In genomic region chr19:18542936-18543813, GRCh38 we compare ENCODE assay signal across 8 cellular contexts. TPM values are rescaled to one million over a fixed set of nuclear protein-coding genes. Genes with fewer than 3 reads are reported as not detected.
DNase-seq lines count a peak whose midpoint lies in the region; ATAC-seq, FAIRE-seq and TF ChIP-seq lines count a peak whose summit lies in the region.

FKBP8 (minus strand) TSS chr19:18543573; CDS start chr19:18541970, 1,603 bp downstream.

- H3K9me3 Mint-ChIP-seq in activated CD4-positive, alpha-beta T cell treated with anti-CD3 and anti-CD28 coated beads, Interleukin-2, amount 10 ng/mL, durations not matched to agents 7 days and 5 days: no peaks in the 10 kb centered on the region

- CTCF ChIA-PET in activated CD4-positive, alpha-beta T cell treated with anti-CD3 and anti-CD28 coated beads, Interleukin-2, amount 10 ng/mL, durations not matched to agents 7 days and 5 days (lab: Charles Lee): interaction anchor here (1.1 to 2.1 kb wide), 9 partner anchors 14 to 87 kb away, joined by 3 to 8 read pairs (median 6); partner anchors contain the start of genes REX1BD and UBA52

- H3K27me3 ChIP-seq in colonic mucosa: no peaks in the 10 kb centered on the region

- peak; percentile 71 for FAIRE-seq in GM19239 (lab: Jason Lieb, UNC)

- peak within 1 kb of the TSS; percentile 99 for H3K27ac Mint-ChIP-seq in activated CD4-positive, alpha-beta T cell treated with anti-CD3 and anti-CD28 coated beads, Interleukin-2, amount 10 ng/mL, durations not matched to agents 7 days and 5 days

- no peaks in the 10 kb centered on the region for H3K36me3 ChIP-seq in colonic mucosa

- intact Hi-C loops in colonic mucosa (cut with DNase I): no loop called here

- H3K27me3 Mint-ChIP-seq in activated CD4-positive, alpha-beta T cell treated with anti-CD3 and anti-CD28 coated beads, Interleukin-2, amount 10 ng/mL, durations not matched to agents 7 days and 5 days: no peaks in the 10 kb centered on the region

- H3K4me1 ChIP-seq in colonic mucosa: no peaks in the 10 kb centered on the region

- H3K36me3 Mint-ChIP-seq in activated CD4-positive, alpha-beta T cell treated with anti-CD3 and anti-CD28 coated beads, Interleukin-2, amount 10 ng/mL, durations not matched to agents 7 days and 5 days (ENCODE audit: low read depth): peaks cover 14% of the 10 kb centered on the region

- peak within 1 kb of the TSS; percentile 91 for H3K4me3 Mint-ChIP-seq in activated CD4-positive, alpha-beta T cell treated with anti-CD3 and anti-CD28 coated beads, Interleukin-2, amount 10 ng/mL, durations not matched to agents 7 days and 5 days

- POLR2A ChIA-PET in activated CD4-positive, alpha-beta T cell treated with anti-CD3 and anti-CD28 coated beads, Interleukin-2, amount 10 ng/mL, durations not matched to agents 7 days and 5 days (lab: Charles Lee): interaction anchor here (1.5 kb wide), 1 partner anchor 46 kb away, joined by 3 read pairs; no protein-coding TSS in a partner anchor

- TF ChIP-seq CTCF in AG10803 (conservative IDR thresholded peaks at IDR 0.05; ENCODE audit: low read length) (no peak), colonic mucosa (IDR thresholded peaks at IDR 0.05) (no peak)

- no peaks in the 10 kb centered on the region for H3K9me3 ChIP-seq in colonic mucosa

- H3K4me1 Mint-ChIP-seq in activated CD4-positive, alpha-beta T cell treated with anti-CD3 and anti-CD28 coated beads, Interleukin-2, amount 10 ng/mL, durations not matched to agents 7 days and 5 days: peaks cover 30% of the 10 kb centered on the region

- peak; percentile 92 for ATAC-seq in HG03442 (IDR thresholded peaks at IDR 0.05; ENCODE audit: unreplicated experiment)

- H3K9ac ChIP-seq in colonic mucosa (ENCODE audit: low read depth in 2 of 2, low read length in 2 of 2): peak within 1 kb of the TSS; percentile 71 to 95

- peak; percentile 85 for DNase-seq in AG10803 (ENCODE audit: low read depth)
- DNase-seq in GM19239 (ENCODE audit: insufficient read length, low spot score): peak; percentile 99
- DNase-seq in NCI-H526 (lab: John Stamatoyannopoulos, UW): peak; percentile 55 to 91
- peak; percentile 97 for DNase-seq in activated CD4-positive, alpha-beta T cell treated with anti-CD3 and anti-CD28 coated beads, Interleukin-2, amount 10 ng/mL, durations not matched to agents 7 days and 5 days
- DNase-seq in colonic mucosa: peak; percentile 96
- DNase-seq in left kidney (ENCODE audit: low read depth, low spot score): peak; percentile 96
- DNase-seq in stimulated activated CD4-positive, alpha-beta T cell treated with anti-CD3 and anti-CD28 coated beads, Interleukin-1b, Interleukin-23, amount 100 ng/mL, for 4 hours (ENCODE audit: low read depth in 2 of 2): peak; percentile 91 to 96

- H3K4me3 ChIP-seq in AG10803 (ENCODE audit: low read length) (peak within 1 kb of the TSS; percentile 80), colonic mucosa (peak within 1 kb of the TSS; percentile 46)

- H3K27ac ChIP-seq in colonic mucosa: peak within 1 kb of the TSS; percentile 67

RNA-seq across cellular contexts. Expression of gene FKBP8, which starts in this region (rescaled TPM):
- 100 to 1,000 TPM; 185 to 206 TPM for total RNA-seq in activated CD4-positive, alpha-beta T cell treated with anti-CD3 and anti-CD28 coated beads, Interleukin-2, amount 10 ng/mL, durations not matched to agents 7 days and 5 days
- 100 to 1,000 TPM; 190 to 200 TPM for total RNA-seq in colonic mucosa

Comparison
In these comparisons a context has a peak if more than half of its experiments do, and no peak if none do; other contexts are left out.
1. Peak in every context shown above with its lines: DNase-seq, ATAC-seq, H3K4me3 ChIP-seq and H3K27ac ChIP-seq.